In the genomic region with DNA sequence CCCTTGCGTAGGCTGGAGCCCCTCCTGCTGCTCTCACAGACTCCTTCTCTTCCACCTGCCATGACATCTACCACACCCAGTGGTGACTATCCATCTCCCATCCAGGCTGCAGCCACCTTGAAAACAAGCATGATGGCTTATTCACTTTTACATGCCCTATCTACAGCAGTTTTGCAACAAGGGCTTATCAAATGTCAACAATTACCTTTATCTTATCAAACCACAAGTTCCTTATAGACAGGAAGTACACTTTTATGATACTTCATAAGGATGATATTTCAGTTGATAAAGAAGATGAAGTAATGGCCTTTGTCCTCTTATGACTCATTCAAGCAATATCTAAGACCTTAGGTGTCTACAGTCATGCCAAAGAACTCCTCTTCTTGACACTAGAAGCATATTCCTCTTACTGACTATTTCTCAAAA, we compare ENCODE assay signal across 1 cellular context.
TF ChIP-seq lines count a peak whose summit lies in the region.

No MANE protein-coding gene starts in this region.

TF ChIP-seq in HCT116, 20 proteins besides CTCF, POLR2A, EP300 and RAD21 (continued from another document):
- TF ChIP-seq FOSL1 (IDR thresholded peaks at IDR 0.05; ENCODE audit: low read depth) (no peak), JUND (IDR thresholded peaks at IDR 0.05) (no peak), EZH2phosphoT487 (IDR thresholded peaks at IDR 0.05; ENCODE audit: borderline replicate concordance) (no peak), SRF (IDR thresholded peaks at IDR 0.05; ENCODE audit: low read depth) (no peak), ZFX (IDR thresholded peaks at IDR 0.05) (no peak), POLR2AphosphoS5 (IDR thresholded peaks at IDR 0.05; ENCODE audit: low read depth, low read length) (no peak)
